In the genomic region with DNA sequence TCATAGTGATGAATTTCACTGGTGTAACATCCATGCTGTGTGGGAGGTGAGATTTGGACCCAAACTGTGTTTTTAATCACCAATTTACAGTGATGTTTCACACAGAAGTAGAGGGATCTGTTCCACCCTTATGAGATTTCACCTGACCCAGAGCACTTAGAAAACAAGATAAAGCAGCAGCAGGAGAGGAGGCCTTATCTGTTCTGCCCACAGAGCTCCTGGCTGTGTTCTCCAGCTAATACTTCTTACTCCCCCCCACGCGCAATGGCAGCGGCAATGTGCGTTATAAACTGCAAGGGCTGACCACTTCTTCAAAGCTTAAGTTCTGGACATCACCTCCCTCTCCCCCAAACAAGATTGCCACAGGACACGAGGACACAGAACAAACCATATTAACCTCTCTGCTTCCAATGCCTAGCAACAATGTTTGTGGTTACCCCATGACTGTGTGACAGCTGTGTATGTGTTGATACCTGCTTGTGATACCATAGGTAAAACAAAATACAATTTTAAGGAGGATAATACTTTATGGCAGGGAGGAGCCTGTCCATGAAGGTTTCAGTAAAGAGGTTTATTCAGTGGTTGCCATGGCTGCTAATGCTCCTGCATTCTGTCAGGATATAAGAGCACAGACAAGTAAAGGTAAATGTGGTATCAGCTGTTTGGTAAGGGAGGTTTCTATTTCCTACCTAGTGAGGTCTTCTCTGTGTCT, we compare ENCODE assay signal across 12 cellular contexts.
DNase-seq lines count a peak whose midpoint lies in the region; ATAC-seq and TF ChIP-seq lines count a peak whose summit lies in the region.
"Had no signal": no experiment of that assay in that cellular context is flagged by ENCODE, and none has a peak within 500 bp of the region (broad histone marks: within the 10 kb centered on the region; RNA-seq: fewer than 3 reads in every experiment).

No MANE protein-coding gene starts in this region.

- BruUV-seq in MCF 10A (replicated peaks; lab: Mats Ljungman, UMichigan), result no TSS peak

- ATAC-seq in stimulated activated effector memory CD8-positive, alpha-beta T cell treated with anti-CD3 and anti-CD28 coated beads, Interleukin-12 subunit alpha, Interleukin-12 subunit beta, amount 100 ng/mL, for 72 hours, result no peak
- no peak for ATAC-seq in HG03039 (IDR thresholded peaks at IDR 0.05; ENCODE audit: unreplicated experiment)

- peaks cover 33% of the 10 kb centered on the region for H3K79me2 ChIP-seq in GM23248 (ENCODE audit: insufficient read depth)

- H3K9ac ChIP-seq in GM23248, result no peak overlapping the region

- POLR2A ChIA-PET in MCF 10A (lab: Yijun Ruan, JAX), result interaction anchor here (0.7 to 5.1 kb wide), 8 partner anchors 8 to 102 kb away, joined by 3 to 86 read pairs (median 8); no protein-coding TSS in a partner anchor

- no peaks in the 10 kb centered on the region for H3K36me3 ChIP-seq in GM23248 (ENCODE audit: low read depth)
- no peaks in the 10 kb centered on the region for H3K36me3 ChIP-seq in vagina

- intact Hi-C loops in MCF 10A (cut with micrococcal nuclease) (loop anchor here (2.0 kb wide), 1 partner anchor 71 kb away; no protein-coding TSS in a partner anchor), vagina (cut with DNase I) (no loop called here)

- H3K4me3 Mint-ChIP-seq in MCF 10A (ENCODE audit: unreplicated experiment), result peak overlapping the region; percentile 86
- H3K4me3 Mint-ChIP-seq in nephron, result peak overlapping the region; percentile 84 to 92 (median 87)
- H3K4me3 Mint-ChIP-seq in stimulated activated effector memory CD8-positive, alpha-beta T cell treated with anti-CD3 and anti-CD28 coated beads, Interleukin-12 subunit alpha, Interleukin-12 subunit beta, amount 100 ng/mL, for 72 hours, result no peak overlapping the region

- H3K9me3 ChIP-seq in GM23248 (ENCODE audit: low read depth) (no peaks in the 10 kb centered on the region), vagina (no peaks in the 10 kb centered on the region)

- no peak overlapping the region for H3K4me2 ChIP-seq in GM23248 (ENCODE audit: unreplicated experiment)

- H3K27me3 Mint-ChIP-seq in MCF 10A (ENCODE audit: insufficient read depth, unreplicated experiment), result no peaks in the 10 kb centered on the region
- no peaks in the 10 kb centered on the region for H3K27me3 Mint-ChIP-seq in nephron (ENCODE audit: low read depth)

- H3K27me3 ChIP-seq in GM23248 (replicated peaks; ENCODE audit: insufficient read depth), result no peaks in the 10 kb centered on the region
- no peaks in the 10 kb centered on the region for H3K27me3 ChIP-seq in vagina

- in situ Hi-C loops in GM23248 (cut with MboI), result no loop called here

- TF ChIP-seq CTCF in MCF 10A (IDR thresholded peaks at IDR 0.05; ENCODE audit: unreplicated experiment) (no peak), nephron (IDR thresholded peaks at IDR 0.05; ENCODE audit: unreplicated experiment in 3 of 3) (no peak), vagina (IDR thresholded peaks at IDR 0.05) (no peak)

- H3K9me2 ChIP-seq in GM23248 (ENCODE audit: insufficient read depth), result no peaks in the 10 kb centered on the region; the same call in 1 of the 2 replicates

- H3K4me1 Mint-ChIP-seq in MCF 10A (ENCODE audit: insufficient read depth, unreplicated experiment), result peaks cover 25% of the 10 kb centered on the region
- peaks cover 50% of the 10 kb centered on the region for H3K4me1 Mint-ChIP-seq in nephron
- H3K4me1 Mint-ChIP-seq in stimulated activated effector memory CD8-positive, alpha-beta T cell treated with anti-CD3 and anti-CD28 coated beads, Interleukin-12 subunit alpha, Interleukin-12 subunit beta, amount 100 ng/mL, for 72 hours, result peaks cover 11% of the 10 kb centered on the region

- H4K20me1 ChIP-seq in GM23248 (ENCODE audit: insufficient read depth), result no peaks in the 10 kb centered on the region

- H3K27ac ChIP-seq in GM23248 (no peak overlapping the region), vagina (no peak overlapping the region)

- H3K4me3 ChIP-seq in GM23248 (no peak overlapping the region), vagina (no peak overlapping the region)
- H3K4me3 ChIP-seq: lung had no signal

- no peak for TF ChIP-seq POLR2A in vagina (IDR thresholded peaks at IDR 0.05)

- 86 to 89% methylated on average over 5 of the region's 5 CpGs for WGBS in GM23248 (ENCODE audit: low coverage in 1 of 2, low lambda C conversion rate in 2 of 2, missing lambda C conversion rate in 2 of 2), 2 experiments

- peak overlapping the region; percentile 82 for H3K27ac Mint-ChIP-seq in MCF 10A (ENCODE audit: low read depth, unreplicated experiment)
- H3K27ac Mint-ChIP-seq in nephron, result peak overlapping the region; percentile 4 to 98 (median 88)
- no peak overlapping the region for H3K27ac Mint-ChIP-seq in stimulated activated effector memory CD8-positive, alpha-beta T cell treated with anti-CD3 and anti-CD28 coated beads, Interleukin-12 subunit alpha, Interleukin-12 subunit beta, amount 100 ng/mL, for 72 hours
- H3K27ac Mint-ChIP-seq: activated CD4-positive, alpha-beta T cell treated with anti-CD3 and anti-CD28 coated beads, Interleukin-2, amount 10 ng/mL, durations not matched to agents 7 days and 5 days; stimulated activated naive CD8-positive, alpha-beta T cell treated with anti-CD3 and anti-CD28 coated beads, Interleukin-15, Interleukin-2, amounts not matched to agents 100 ng/mL and 50 ng/mL, for 24 hours had no signal

- H3K36me3 Mint-ChIP-seq in MCF 10A (ENCODE audit: insufficient read depth, unreplicated experiment) (peaks cover 6% of the 10 kb centered on the region), nephron (ENCODE audit: low read depth) (no peaks in the 10 kb centered on the region)
- H3K36me3 Mint-ChIP-seq in stimulated activated effector memory CD8-positive, alpha-beta T cell treated with anti-CD3 and anti-CD28 coated beads, Interleukin-12 subunit alpha, Interleukin-12 subunit beta, amount 100 ng/mL, for 72 hours, result no peaks in the 10 kb centered on the region

- H3K9me3 Mint-ChIP-seq in MCF 10A (ENCODE audit: unreplicated experiment) (no peaks in the 10 kb centered on the region), nephron (no peaks in the 10 kb centered on the region)
- H3K9me3 Mint-ChIP-seq in stimulated activated effector memory CD8-positive, alpha-beta T cell treated with anti-CD3 and anti-CD28 coated beads, Interleukin-12 subunit alpha, Interleukin-12 subunit beta, amount 100 ng/mL, for 72 hours, result no peaks in the 10 kb centered on the region
- H3K9me3 Mint-ChIP-seq: activated CD4-positive, alpha-beta T cell treated with anti-CD3 and anti-CD28 coated beads, Interleukin-2, amount 10 ng/mL, durations not matched to agents 7 days and 5 days; stimulated activated naive CD8-positive, alpha-beta T cell treated with anti-CD3 and anti-CD28 coated beads, Interleukin-15, Interleukin-2, amounts not matched to agents 100 ng/mL and 50 ng/mL, for 24 hours had no signal

- 0 out of 2 replicates have a peak overlapping the region, but pooled peaks have one; percentile 1 for H2AFZ ChIP-seq in GM23248

- CTCF ChIA-PET in MCF 10A (lab: Yijun Ruan, JAX), result interaction anchor here (0.6 to 1.0 kb wide), 3 partner anchors 8 to 553 kb away, joined by 3 read pairs; no protein-coding TSS in a partner anchor

- H3K4me1 ChIP-seq in GM23248 (ENCODE audit: insufficient read depth) (peaks cover 19% of the 10 kb centered on the region), vagina (peaks cover 21% of the 10 kb centered on the region)

- H3F3A ChIP-seq in GM23248 (ENCODE audit: insufficient read depth), result peaks cover 11% of the 10 kb centered on the region; the same call in 1 of the 2 replicates

- no peak for DNase-seq in GM23248
- DNase-seq in NCI-H2081 treated with DMSO at 0.1 percent for 48 hours (lab: John Stamatoyannopoulos, UW), result peak; percentile 21
- DNase-seq in MCF 10A (ENCODE audit: unreplicated experiment), result no peak
- DNase-seq in vagina (ENCODE audit: extremely low spot score in 2 of 2), result no peak
- DNase-seq in AML-193 (lab: John Stamatoyannopoulos, UW), result no peak
- DNase-seq in stimulated activated effector memory CD8-positive, alpha-beta T cell treated with anti-CD3 and anti-CD28 coated beads, Interleukin-12 subunit alpha, Interleukin-12 subunit beta, amount 100 ng/mL, for 72 hours (ENCODE audit: low spot score in 2 of 2), result no peak
- DNase-seq: activated CD4-positive, alpha-beta T cell treated with anti-CD3 and anti-CD28 coated beads, Interleukin-2, amount 10 ng/mL, durations not matched to agents 7 days and 5 days; EL had no signal
